In genomic region chr5:55175781-55176175, GRCh38 we compare ENCODE assay signal across 12 cellular contexts. TPM values are rescaled to one million over a fixed set of nuclear protein-coding genes. Genes with fewer than 3 reads are reported as not detected.
A peak's percentile ranks its signal among the peaks of the same experiment; 100 is the strongest.
DNase-seq lines count a peak whose midpoint lies in the region; ATAC-seq and TF ChIP-seq lines count a peak whose summit lies in the region.
"Had no signal": no experiment of that assay in that cellular context is flagged by ENCODE, and none has a peak within 500 bp of the region (broad histone marks: within the 10 kb centered on the region; RNA-seq: fewer than 3 reads in every experiment).

No MANE protein-coding gene starts in this region.

- H4K91ac ChIP-seq in mesenchymal stem cell (ENCODE audit: low read length), result no peak overlapping the region

- no peak overlapping the region for H4K8ac ChIP-seq in mesenchymal stem cell (ENCODE audit: low read length)

- H3K23ac ChIP-seq in mesenchymal stem cell (ENCODE audit: low read length in 2 of 2), result no peak overlapping the region

- H3K4me1 Mint-ChIP-seq in type B pancreatic cell (ENCODE audit: unreplicated experiment), result peaks cover 13% of the 10 kb centered on the region

- H3K27ac ChIP-seq in left ventricle myocardium inferior (replicated peaks) (no peak overlapping the region), right cardiac atrium (ENCODE audit: low read length) (no peak overlapping the region), mesenchymal stem cell (ENCODE audit: low read length, poor library complexity, severe bottlenecking) (no peak overlapping the region)
- H3K27ac ChIP-seq: C4-2B had no signal

- no peak overlapping the region for H2AK5ac ChIP-seq in mesenchymal stem cell (ENCODE audit: low read length, severe bottlenecking)

- TF ChIP-seq CTCF in left ventricle myocardium inferior (IDR thresholded peaks at IDR 0.05; ENCODE audit: borderline replicate concordance) (no peak), astrocyte of the cerebellum (IDR thresholded peaks at IDR 0.05; ENCODE audit: low read depth, low read length, missing control alignments) (no peak), type B pancreatic cell (conservative IDR thresholded peaks at IDR 0.05) (no peak)

- H2BK120ac ChIP-seq in mesenchymal stem cell (ENCODE audit: low read depth, low read length), result no peak overlapping the region

- no peak overlapping the region for H3K9ac ChIP-seq in mesenchymal stem cell (ENCODE audit: low read length)

- ATAC-seq in right cardiac atrium (no peak), GM21825 (IDR thresholded peaks at IDR 0.05; ENCODE audit: unreplicated experiment) (no peak)

- peak overlapping the region; percentile 54 for H3K4me3 ChIP-seq in left ventricle myocardium inferior
- no peak overlapping the region for H3K4me3 ChIP-seq in right cardiac atrium (ENCODE audit: low read length)
- H3K4me3 ChIP-seq in astrocyte of the cerebellum (ENCODE audit: low read depth, low read length), result peak overlapping the region; percentile 31
- peak overlapping the region in 1 of 2 experiments; percentile 72 for H3K4me3 ChIP-seq in mesenchymal stem cell (ENCODE audit: insufficient read depth in 1 of 2, low read depth in 1 of 2, low read length in 2 of 2)

- H3K27ac Mint-ChIP-seq in type B pancreatic cell, result no peak overlapping the region

- H3K14ac ChIP-seq in mesenchymal stem cell (ENCODE audit: low read length in 2 of 2), result no peak overlapping the region

- no peak overlapping the region for H2AFZ ChIP-seq in mesenchymal stem cell (ENCODE audit: low read depth, low read length)

- no peaks in the 10 kb centered on the region for H3K79me1 ChIP-seq in mesenchymal stem cell (replicated peaks; ENCODE audit: low read length, poor library complexity, severe bottlenecking)

- intact Hi-C loops in left ventricle myocardium inferior (cut with micrococcal nuclease) (no loop called here), right cardiac atrium (cut with DNase I) (loop anchor here in 1 of 4 donors (10.0 kb wide), 1 partner anchor 59 kb away; the partner anchor contains the start of gene CCNO)

- peaks cover 89% of the 10 kb centered on the region for H3K27me3 Mint-ChIP-seq in type B pancreatic cell

- H3K4me2 ChIP-seq in mesenchymal stem cell (ENCODE audit: low read length, poor library complexity, severe bottlenecking), result peak overlapping the region; percentile 100

- no peak overlapping the region for H2BK5ac ChIP-seq in mesenchymal stem cell (ENCODE audit: low read depth, low read length, poor library complexity, severe bottlenecking)

- H3K4me1 ChIP-seq in left ventricle myocardium inferior, result peaks cover 29% of the 10 kb centered on the region
- H3K4me1 ChIP-seq in right cardiac atrium (ENCODE audit: control insufficient read depth, insufficient read depth, low read length), result no peaks in the 10 kb centered on the region
- H3K4me1 ChIP-seq in mesenchymal stem cell (ENCODE audit: control insufficient read depth, insufficient read depth, low read depth, low read length), result peaks cover 14% of the 10 kb centered on the region

- no peak overlapping the region for H3K4ac ChIP-seq in mesenchymal stem cell (ENCODE audit: low read depth in 1 of 2, low read length in 2 of 2)

- peaks cover 96% of the 10 kb centered on the region for H3K27me3 ChIP-seq in left ventricle myocardium inferior (ENCODE audit: low read depth)
- peaks cover 5% of the 10 kb centered on the region for H3K27me3 ChIP-seq in right cardiac atrium (ENCODE audit: control insufficient read depth, insufficient read depth)
- peaks cover 48 to 71% of the 10 kb centered on the region in 2 experiments for H3K27me3 ChIP-seq in mesenchymal stem cell (ENCODE audit: control insufficient read depth in 1 of 2, insufficient read depth in 1 of 2, low read length in 2 of 2)

- H3K9me3 ChIP-seq in left ventricle myocardium inferior (replicated peaks) (no peaks in the 10 kb centered on the region), right cardiac atrium (ENCODE audit: control insufficient read depth, low read length) (no peaks in the 10 kb centered on the region), mesenchymal stem cell (ENCODE audit: control insufficient read depth, low read length) (no peaks in the 10 kb centered on the region)

- no peaks in the 10 kb centered on the region for H3K36me3 ChIP-seq in left ventricle myocardium inferior
- no peaks in the 10 kb centered on the region for H3K36me3 ChIP-seq in mesenchymal stem cell (ENCODE audit: control insufficient read depth in 1 of 2, insufficient read depth in 2 of 2, low read depth in 1 of 2, low read length in 2 of 2)

- H3K9me3 Mint-ChIP-seq in type B pancreatic cell, result no peaks in the 10 kb centered on the region

- H2BK12ac ChIP-seq in mesenchymal stem cell (ENCODE audit: low read length in 2 of 2), result no peak overlapping the region

- 14% methylated on average over 7 of the region's 7 CpGs for WGBS in right cardiac atrium
- 14% methylated on average over 7 of the region's 7 CpGs for WGBS in mesenchymal stem cell

- H3K36me3 Mint-ChIP-seq in type B pancreatic cell, result no peaks in the 10 kb centered on the region

- no peak for DNase-seq in left ventricle myocardium inferior
- DNase-seq in right cardiac atrium, result no peak
- no peak for DNase-seq in astrocyte of the cerebellum (ENCODE audit: low read depth)
- DNase-seq in mesenchymal stem cell, result no peak
- no peak for DNase-seq in type B pancreatic cell (ENCODE audit: extremely low spot score, unreplicated experiment)
- DNase-seq in mesenteric fat pad (ENCODE audit: low spot score), result no peak
- DNase-seq in SHP77 treated with DMSO at 0.1 percent for 48 hours (lab: John Stamatoyannopoulos, UW), result no peak
- DNase-seq: NCI-H2081 treated with DMSO at 0.1 percent for 48 hours had no signal

- in situ Hi-C loops in astrocyte of the cerebellum (cut with HindIII; ENCODE audit: low sequenced_read_pairs), result loop anchor here (5.0 kb wide), 1 partner anchor 57 kb away; the partner anchor contains the start of gene CCNO

- peak overlapping the region; percentile 79 for H3K4me3 Mint-ChIP-seq in type B pancreatic cell

- no peak overlapping the region for H2BK15ac ChIP-seq in mesenchymal stem cell (ENCODE audit: low read depth, poor library complexity, severe bottlenecking)

- H3K18ac ChIP-seq in mesenchymal stem cell (ENCODE audit: low read depth in 1 of 2, low read length in 2 of 2), result no peak overlapping the region

RNA-seq across cellular contexts. Expression of gene CDC20B, which starts 2.8 kb away (rescaled TPM):
- total RNA-seq in left ventricle myocardium inferior (not detected), right cardiac atrium (not detected), type B pancreatic cell (ENCODE audit: low replicate concordance) (0.38 and 0.92 TPM in 2 replicates), mesenteric fat pad (not detected)
- polyA plus RNA-seq in right cardiac atrium, result not detected
- 0.01 TPM for polyA plus RNA-seq in mesenchymal stem cell (2013, experiment 1 of 2)
- polyA plus RNA-seq in mesenchymal stem cell (2013, experiment 2 of 2), result not detected

RNA-seq across cellular contexts. Expression of gene GPX8, which starts 15.8 kb away (rescaled TPM):
- total RNA-seq in left ventricle myocardium inferior (9.8 TPM), right cardiac atrium (10 to 100 TPM; 15.7 to 24.6 (median 19.2) TPM), type B pancreatic cell (ENCODE audit: low replicate concordance) (34.6 and 58.6 TPM in 2 replicates), mesenteric fat pad (20.5 TPM)
- polyA plus RNA-seq in right cardiac atrium, result 17.7 TPM
- 206 TPM for polyA plus RNA-seq in mesenchymal stem cell (2013, experiment 1 of 2)
- 217 TPM for polyA plus RNA-seq in mesenchymal stem cell (2013, experiment 2 of 2)

RNA-seq across cellular contexts. Expression of gene MCIDAS, which starts 51.3 kb away (rescaled TPM):
- total RNA-seq in left ventricle myocardium inferior (not detected), right cardiac atrium (not detected), type B pancreatic cell (ENCODE audit: low replicate concordance) (0.17 and 0.36 TPM in 2 replicates), mesenteric fat pad (not detected)
- not detected for polyA plus RNA-seq in right cardiac atrium
- not detected for polyA plus RNA-seq in mesenchymal stem cell (2013, experiment 1 of 2)
- polyA plus RNA-seq in mesenchymal stem cell (2013, experiment 2 of 2), result not detected
- total RNA-seq: cerebellum, lung microvascular endothelial cell had no signal

RNA-seq across cellular contexts. Expression of gene CCNO, which starts 57.6 kb away (rescaled TPM):
- total RNA-seq in left ventricle myocardium inferior (not detected), right cardiac atrium (under 1 TPM in 1 of 4 donors, not detected in 3; 0.14 TPM), type B pancreatic cell (ENCODE audit: low replicate concordance) (1.6 and 2.7 TPM in 2 replicates), mesenteric fat pad (not detected)
- 0.11 TPM for polyA plus RNA-seq in right cardiac atrium
- 0.04 TPM for polyA plus RNA-seq in mesenchymal stem cell (2013, experiment 1 of 2)
- 0.08 TPM for polyA plus RNA-seq in mesenchymal stem cell (2013, experiment 2 of 2)
- total RNA-seq: cerebellum, lung microvascular endothelial cell had no signal
